Comparison of ENCODE assay signal across 8 cellular contexts in the genomic region with DNA sequence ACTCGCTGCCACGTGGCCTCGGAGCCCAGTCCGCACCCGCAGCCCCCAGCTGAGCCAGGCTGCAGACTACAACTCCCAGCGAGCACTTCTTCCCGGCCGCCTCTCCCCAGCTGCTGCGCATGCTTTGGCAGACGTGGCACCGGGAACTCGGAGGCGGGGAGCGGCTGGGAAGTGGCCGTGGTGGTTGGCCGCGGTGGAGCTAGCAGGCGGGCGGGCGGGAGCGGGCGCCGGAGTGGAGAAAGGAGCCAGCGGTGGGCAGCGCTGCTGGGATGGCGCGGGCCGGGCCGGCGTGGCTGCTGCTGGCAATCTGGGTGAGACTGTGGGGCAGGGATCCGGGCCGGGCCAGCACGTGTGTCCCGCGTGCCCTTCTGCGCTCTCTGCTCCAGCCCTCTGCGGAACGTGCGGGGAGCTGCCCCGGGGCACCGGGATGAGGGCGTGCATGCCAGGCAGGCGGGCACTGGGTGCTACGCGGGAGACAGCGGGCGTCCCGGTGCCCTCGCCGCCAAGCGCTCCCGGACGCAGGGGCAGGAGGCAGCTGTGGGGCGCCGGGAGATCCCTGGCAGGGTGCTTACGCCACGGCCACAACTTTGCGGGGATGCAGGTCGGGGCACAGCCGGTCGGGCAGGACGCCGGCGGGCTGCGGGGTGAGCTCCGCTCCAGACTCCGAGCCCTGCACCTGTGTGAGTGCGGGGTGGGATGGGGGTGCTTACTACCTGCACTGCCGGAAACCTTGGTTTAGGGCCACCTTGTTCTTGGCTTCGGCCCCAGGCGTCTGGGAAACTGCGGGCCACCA. TPM values are rescaled to one million over a fixed set of nuclear protein-coding genes. Genes with fewer than 3 reads are reported as not detected.
DNase-seq lines count a peak whose midpoint lies in the region; ATAC-seq lines count a peak whose summit lies in the region.

A gene (plus strand): TSS at position 130 of the 793 bp plus-strand sequence. CDS start 140 bp downstream, at position 270.

- H3K9me3 Mint-ChIP-seq in activated CD8-positive, alpha-beta memory T cell treated with anti-CD3 and anti-CD28 coated beads, Interleukin-2, amount 10 ng/mL, durations not matched to agents 7 days and 5 days (ENCODE audit: low read depth): no peaks in the 10 kb centered on the region

- DNase-seq in CMK (ENCODE audit: low read depth) (peak; percentile 54), HT-29 (ENCODE audit: low spot score) (peak; percentile 93), NOMO-1 (lab: John Stamatoyannopoulos, UW; ENCODE audit: unreplicated experiment in 2 of 2) (peak; percentile 67 to 77), epidermal melanocyte (ENCODE audit: insufficient read length, low spot score) (peak; percentile 96), midbrain (lab: John Stamatoyannopoulos, UW) (peak; percentile 91)
- DNase-seq in activated CD8-positive, alpha-beta memory T cell treated with anti-CD3 and anti-CD28 coated beads, Interleukin-2, amount 10 ng/mL, durations not matched to agents 7 days and 5 days: peak; percentile 73
- DNase-seq in stimulated activated CD8-positive, alpha-beta memory T cell treated with anti-CD3 and anti-CD28 coated beads, Interleukin-15, amount 100 ng/mL, for 4 hours (ENCODE audit: low read depth in 2 of 2): peak; percentile 56 to 58

- CTCF ChIA-PET in activated CD8-positive, alpha-beta memory T cell treated with anti-CD3 and anti-CD28 coated beads, Interleukin-2, amount 10 ng/mL, durations not matched to agents 7 days and 5 days (lab: Charles Lee): interaction anchor here (1.3 to 1.7 kb wide), 2 partner anchors 14 to 388 kb away, joined by 4 read pairs; no protein-coding TSS in a partner anchor

- H3K4me3 Mint-ChIP-seq in activated CD8-positive, alpha-beta memory T cell treated with anti-CD3 and anti-CD28 coated beads, Interleukin-2, amount 10 ng/mL, durations not matched to agents 7 days and 5 days: peak within 1 kb of the TSS; percentile 77

- no peak within 1 kb of the TSS for H3K27ac Mint-ChIP-seq in activated CD8-positive, alpha-beta memory T cell treated with anti-CD3 and anti-CD28 coated beads, Interleukin-2, amount 10 ng/mL, durations not matched to agents 7 days and 5 days

- H3K4me1 Mint-ChIP-seq in activated CD8-positive, alpha-beta memory T cell treated with anti-CD3 and anti-CD28 coated beads, Interleukin-2, amount 10 ng/mL, durations not matched to agents 7 days and 5 days: peaks cover 36% of the 10 kb centered on the region

- ATAC-seq in GM19467 (IDR thresholded peaks at IDR 0.05; ENCODE audit: unreplicated experiment): peak; percentile 77
- peak; percentile 69 for ATAC-seq in activated CD8-positive, alpha-beta memory T cell treated with anti-CD3 and anti-CD28 coated beads, Interleukin-2, amount 10 ng/mL, durations not matched to agents 7 days and 5 days

- H3K27me3 Mint-ChIP-seq in activated CD8-positive, alpha-beta memory T cell treated with anti-CD3 and anti-CD28 coated beads, Interleukin-2, amount 10 ng/mL, durations not matched to agents 7 days and 5 days: peaks cover 14% of the 10 kb centered on the region

- no peaks in the 10 kb centered on the region for H3K36me3 Mint-ChIP-seq in activated CD8-positive, alpha-beta memory T cell treated with anti-CD3 and anti-CD28 coated beads, Interleukin-2, amount 10 ng/mL, durations not matched to agents 7 days and 5 days

RNA-seq across cellular contexts. Expression of the gene that starts here (rescaled TPM):
- 18.5 and 22.8 TPM in 2 replicates for total RNA-seq in HT-29 (2014; rRNA removed; shearing (Covaris generic))
- total RNA-seq in activated CD8-positive, alpha-beta memory T cell treated with anti-CD3 and anti-CD28 coated beads, Interleukin-2, amount 10 ng/mL, durations not matched to agents 7 days and 5 days: 10 to 100 TPM in 1 of 2 experiments, 1 to 10 TPM in 1; 9.4 to 11.1 TPM

Comparison
In these comparisons a context has a peak if more than half of its experiments do, and no peak if none do; other contexts are left out.
1. Peak in every context shown above with its lines: DNase-seq and ATAC-seq.